15 cellular contexts compared by ENCODE assay signal in genomic region chr1:115190766-115191165, GRCh38.
DNase-seq lines count a peak whose midpoint lies in the region; ATAC-seq and TF ChIP-seq lines count a peak whose summit lies in the region.
"Had no signal": no experiment of that assay in that cellular context is flagged by ENCODE, and none has a peak within 500 bp of the region (broad histone marks: within the 10 kb centered on the region; RNA-seq: fewer than 3 reads in every experiment).

No MANE protein-coding gene starts in this region.

- H3K4me3 Mint-ChIP-seq in natural killer cell treated with Interleukin-12 subunit alpha and Interleukin-12 subunit beta and Interleukin-15 and Interleukin-18, amount 100 ng/mL, for 72 hours, result no peak overlapping the region
- H3K4me3 Mint-ChIP-seq in T-helper 17 cell, result no peak overlapping the region
- H3K4me3 Mint-ChIP-seq: CD4-positive, alpha-beta T cell had no signal

- no peak overlapping the region for H3K27ac Mint-ChIP-seq in natural killer cell treated with Interleukin-12 subunit alpha and Interleukin-12 subunit beta and Interleukin-15 and Interleukin-18, amount 100 ng/mL, for 72 hours
- H3K27ac Mint-ChIP-seq in T-helper 17 cell, result no peak overlapping the region
- H3K27ac Mint-ChIP-seq: CD4-positive, alpha-beta T cell had no signal

- H3K9me3 ChIP-seq in right atrium auricular region (no peaks in the 10 kb centered on the region), osteoblast (ENCODE audit: low read depth, low read length) (no peaks in the 10 kb centered on the region), SJCRH30 (replicated peaks) (no peaks in the 10 kb centered on the region), T-helper 17 cell (ENCODE audit: control insufficient read depth, low read length, poor library complexity, severe bottlenecking) (no peaks in the 10 kb centered on the region)
- H3K9me3 ChIP-seq: testis had no signal

- H3K4me1 Mint-ChIP-seq in natural killer cell treated with Interleukin-12 subunit alpha and Interleukin-12 subunit beta and Interleukin-15 and Interleukin-18, amount 100 ng/mL, for 72 hours (ENCODE audit: low read depth in 2 of 2), result peaks cover 0 to 3% of the 10 kb centered on the region in 2 donors
- no peaks in the 10 kb centered on the region for H3K4me1 Mint-ChIP-seq in T-helper 17 cell

- H3K36me3 ChIP-seq in right atrium auricular region (no peaks in the 10 kb centered on the region), osteoblast (ENCODE audit: insufficient read depth, low read length) (no peaks in the 10 kb centered on the region), SJCRH30 (no peaks in the 10 kb centered on the region)

- intact Hi-C loops in left cardiac atrium (cut with DNase I), result no loop called here

- H3K4me2 ChIP-seq in osteoblast (ENCODE audit: insufficient read depth, low read length), result peak overlapping the region; percentile 0

- no peaks in the 10 kb centered on the region for H3K36me3 Mint-ChIP-seq in natural killer cell treated with Interleukin-12 subunit alpha and Interleukin-12 subunit beta and Interleukin-15 and Interleukin-18, amount 100 ng/mL, for 72 hours
- no peaks in the 10 kb centered on the region for H3K36me3 Mint-ChIP-seq in T-helper 17 cell (ENCODE audit: low read depth)

- ATAC-seq in left cardiac atrium, result no peak
- ATAC-seq in natural killer cell treated with Interleukin-12 subunit alpha and Interleukin-12 subunit beta and Interleukin-15 and Interleukin-18, amount 100 ng/mL, for 72 hours, result no peak
- no peak for ATAC-seq in T-helper 17 cell

- DNase-seq in right atrium auricular region (ENCODE audit: low spot score), result no peak
- DNase-seq in left cardiac atrium, result no peak
- DNase-seq in coronary artery (ENCODE audit: low spot score), result no peak
- DNase-seq in osteoblast (ENCODE audit: insufficient read length, low spot score, missing footprints), result no peak
- no peak for DNase-seq in COLO668 (lab: John Stamatoyannopoulos, UW; ENCODE audit: unreplicated experiment)
- no peak for DNase-seq in SJCRH30
- DNase-seq in natural killer cell treated with Interleukin-12 subunit alpha and Interleukin-12 subunit beta and Interleukin-15 and Interleukin-18, amount 100 ng/mL, for 72 hours (ENCODE audit: low spot score), result no peak
- no peak for DNase-seq in T-helper 17 cell
- DNase-seq: CD4-positive, alpha-beta T cell; NCI-H1417; stimulated activated CD4-positive, alpha-beta T cell treated with anti-CD3 and anti-CD28 coated beads, Interleukin-12 subunit alpha, Interleukin-12 subunit beta, amount 100 ng/mL, for 4 hours; T-helper 1 cell; testis had no signal

- no peaks in the 10 kb centered on the region for H3K27me3 ChIP-seq in right atrium auricular region
- H3K27me3 ChIP-seq in osteoblast (ENCODE audit: insufficient read depth, low read length), result no peaks in the 10 kb centered on the region
- no peaks in the 10 kb centered on the region; the same call in 1 of the 2 replicates for H3K27me3 ChIP-seq in SJCRH30
- H3K27me3 ChIP-seq: testis had no signal

- H3K4me3 ChIP-seq in right atrium auricular region (no peak overlapping the region), coronary artery (no peak overlapping the region), osteoblast (ENCODE audit: insufficient read depth, low read length) (no peak overlapping the region), SJCRH30 (no peak overlapping the region)
- H3K4me3 ChIP-seq: testis had no signal

- peak overlapping the region; percentile 23 for H2AFZ ChIP-seq in osteoblast (ENCODE audit: low read length)
- H2AFZ ChIP-seq: parathyroid adenoma had no signal

- no peaks in the 10 kb centered on the region for H4K20me1 ChIP-seq in osteoblast (ENCODE audit: insufficient read depth, low read length)

- no peaks in the 10 kb centered on the region for H3K9me3 Mint-ChIP-seq in natural killer cell treated with Interleukin-12 subunit alpha and Interleukin-12 subunit beta and Interleukin-15 and Interleukin-18, amount 100 ng/mL, for 72 hours
- H3K9me3 Mint-ChIP-seq: CD4-positive, alpha-beta T cell had no signal

- H3K27ac ChIP-seq in right atrium auricular region, result peak overlapping the region; percentile 15 to 49
- H3K27ac ChIP-seq in coronary artery, result peak overlapping the region; percentile 59 to 63
- H3K27ac ChIP-seq in osteoblast (ENCODE audit: low read depth, low read length), result peak overlapping the region; percentile 79
- H3K27ac ChIP-seq in SJCRH30, result no peak overlapping the region
- H3K27ac ChIP-seq: parathyroid adenoma, testis, VCaP had no signal

- H3K27me3 Mint-ChIP-seq in natural killer cell treated with Interleukin-12 subunit alpha and Interleukin-12 subunit beta and Interleukin-15 and Interleukin-18, amount 100 ng/mL, for 72 hours, result peaks cover 23 to 39% of the 10 kb centered on the region in 2 donors
- H3K27me3 Mint-ChIP-seq in T-helper 17 cell, result peaks cover 33% of the 10 kb centered on the region

- no peaks in the 10 kb centered on the region for H3K79me2 ChIP-seq in osteoblast (ENCODE audit: insufficient read depth, low read length)
- H3K79me2 ChIP-seq: parathyroid adenoma had no signal

- H3K4me1 ChIP-seq in right atrium auricular region (peaks cover 0 to 27% of the 10 kb centered on the region in 2 donors), osteoblast (ENCODE audit: insufficient read depth, low read length) (peaks cover 30% of the 10 kb centered on the region), SJCRH30 (no peaks in the 10 kb centered on the region)
- H3K4me1 ChIP-seq: parathyroid adenoma, testis had no signal

- no peak for TF ChIP-seq CTCF in right atrium auricular region (IDR thresholded peaks at IDR 0.05)
- TF ChIP-seq CTCF in coronary artery (IDR thresholded peaks at IDR 0.05), result no peak
- no peak for TF ChIP-seq CTCF in osteoblast (IDR thresholded peaks at IDR 0.05; ENCODE audit: extremely low read depth, low read depth, low read length)
